ENCODE assay signal across 8 cellular contexts in the genomic region with DNA sequence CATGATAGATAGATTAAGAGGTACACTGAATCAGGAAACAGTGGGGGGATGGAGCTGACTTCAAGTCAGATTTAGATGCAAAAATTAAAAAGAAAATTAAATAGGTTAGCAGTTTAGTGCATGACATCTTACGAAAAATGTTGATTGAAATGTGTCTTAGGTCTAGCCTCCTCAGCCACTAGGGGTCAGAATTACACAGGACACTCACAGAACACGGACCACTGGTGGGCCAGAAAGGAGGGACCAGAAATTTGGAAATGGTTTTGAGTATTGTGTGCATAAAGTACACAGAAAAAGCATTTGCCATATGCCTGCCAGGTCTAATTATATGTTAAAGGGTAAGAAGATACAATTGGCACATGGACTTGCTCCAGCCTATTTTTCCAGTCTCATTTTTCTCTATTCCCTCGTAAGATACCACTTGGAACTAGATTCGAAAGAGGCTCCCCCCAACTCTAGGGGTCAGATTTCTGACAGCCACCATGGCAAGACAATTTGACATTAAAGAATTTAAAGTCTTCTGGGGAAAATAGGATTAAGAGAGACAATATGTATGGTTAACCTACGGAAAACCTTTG.
DNase-seq lines count a peak whose midpoint lies in the region; FAIRE-seq and TF ChIP-seq lines count a peak whose summit lies in the region.

No MANE protein-coding gene starts in this region.

- no peaks in the 10 kb centered on the region for H3K27me3 ChIP-seq in iPS DF 6.9 (ENCODE audit: control insufficient read depth, insufficient read depth, low read length)
- no peaks in the 10 kb centered on the region for H3K27me3 ChIP-seq in thyroid gland

- peak; percentile 34 for TF ChIP-seq CTCF in GM20000 (IDR thresholded peaks at IDR 0.05; ENCODE audit: extremely low read depth, missing control alignments)
- TF ChIP-seq CTCF in thyroid gland (IDR thresholded peaks at IDR 0.05): peak; percentile 23 to 88 (median 70)

- DNase-seq in COR-L47 (lab: John Stamatoyannopoulos, UW) (peak; percentile 93), GM20000 (ENCODE audit: low spot score) (peak; percentile 23), NCI-H2081 treated with DMSO at 0.1 percent for 48 hours (lab: John Stamatoyannopoulos, UW) (peak; percentile 92), amniotic epithelial cell (ENCODE audit: low read depth) (peak; percentile 22), iPS DF 6.9 (ENCODE audit: low read depth, low spot score) (peak; percentile 35), thyroid gland (peak; percentile 25 to 34), RCC 7860 (ENCODE audit: low spot score) (no peak)
- DNase-seq in stimulated activated CD4-positive, alpha-beta T cell treated with anti-CD3 and anti-CD28 coated beads, Interleukin-4, amount 100 ng/mL, for 4 hours: no peak

- FAIRE-seq in RCC 7860 (lab: Jason Lieb, UNC): no peak

- H3K4me3 ChIP-seq in iPS DF 6.9 (ENCODE audit: low read length): no peak overlapping the region
- H3K4me3 ChIP-seq in thyroid gland (replicated peaks in 1 of 3): no peak overlapping the region

- H3K27ac ChIP-seq in iPS DF 6.9 (ENCODE audit: low read length): no peak overlapping the region
- no peak overlapping the region for H3K27ac ChIP-seq in thyroid gland

- TF ChIP-seq POLR2A in thyroid gland (IDR thresholded peaks at IDR 0.05): no peak

- no peaks in the 10 kb centered on the region for H3K9me3 ChIP-seq in iPS DF 6.9 (ENCODE audit: control insufficient read depth, insufficient read depth, low read length)
- H3K9me3 ChIP-seq in thyroid gland: no peaks in the 10 kb centered on the region

- intact Hi-C loops in thyroid gland (cut with DNase I): loop anchor here (5.0 kb wide), 1 partner anchor 197 kb away; no protein-coding TSS in a partner anchor

- no CpG with 5 or more reads among the region's 5 CpGs for WGBS in iPS DF 6.9 (ENCODE audit: insufficient coverage, insufficient read length)
- WGBS in thyroid gland, 2 donors: 65 to 69% methylated on average over 5 of the region's 5 CpGs

- H3K4me1 ChIP-seq in iPS DF 6.9 (ENCODE audit: control insufficient read depth, insufficient read depth, low read length) (no peaks in the 10 kb centered on the region), thyroid gland (no peaks in the 10 kb centered on the region)

- H3K36me3 ChIP-seq in iPS DF 6.9 (ENCODE audit: control insufficient read depth, insufficient read depth, low read length) (no peaks in the 10 kb centered on the region), thyroid gland (no peaks in the 10 kb centered on the region)

Comparison
In these comparisons a context has a peak if more than half of its experiments do, and no peak if none do; other contexts are left out.
1. DNase-seq: peak in COR-L47 (single experiment), GM20000 (single experiment), NCI-H2081 treated with DMSO at 0.1 percent for 48 hours (single experiment), amniotic epithelial cell (single experiment), iPS DF 6.9 (single experiment) and thyroid gland (2 of 2); none in RCC 7860 (single experiment) and stimulated activated CD4-positive, alpha-beta T cell treated with anti-CD3 and anti-CD28 coated beads, Interleukin-4, amount 100 ng/mL, for 4 hours (0 of 2).